24 cellular contexts compared by ENCODE assay signal in the genomic region with DNA sequence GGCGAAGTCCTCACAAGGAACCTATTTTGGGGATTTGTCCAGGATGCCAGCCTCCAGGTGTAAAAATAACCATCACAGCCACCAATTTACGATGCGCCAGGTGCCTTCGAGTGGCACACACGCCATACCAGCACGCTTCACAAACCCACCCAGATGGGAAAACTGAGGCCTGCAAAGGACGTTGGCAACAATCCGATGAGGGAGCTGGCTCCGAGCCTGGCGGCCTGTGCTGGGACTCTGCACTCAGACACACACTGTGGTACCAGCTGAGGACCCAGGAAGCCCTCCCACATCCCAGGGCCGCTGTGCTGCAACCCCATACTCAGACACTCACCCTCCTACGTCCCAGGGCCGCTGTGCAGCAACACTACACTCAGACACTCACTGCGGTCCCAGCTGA.
"Had no signal": no experiment of that assay in that cellular context is flagged by ENCODE, and none has a peak within 500 bp of the region (broad histone marks: within the 10 kb centered on the region; RNA-seq: fewer than 3 reads in every experiment).

No MANE protein-coding gene starts in this region.

- H3K27ac Mint-ChIP-seq: activated T-cell treated with anti-CD3 and anti-CD28 coated beads, Interleukin-2, amount 50 U/mL, for 72 hours; dendritic cell treated with granulocyte-macrophage colony-stimulating factor and Interleukin-4, amounts not matched to agents 40 ng/mL and 50 ng/mL, for 4 days; neural progenitor cell; T-helper 1 cell treated with Interleukin-12 subunit alpha and Interleukin-12 subunit beta and Interleukin-4 antibody, amounts not matched to agents 30 μg/mL and 1 μg/mL, for 36 hours; WTC11 had no signal

- H3K4me3 Mint-ChIP-seq: activated T-cell treated with anti-CD3 and anti-CD28 coated beads, Interleukin-2, amount 50 U/mL, for 72 hours; dendritic cell treated with granulocyte-macrophage colony-stimulating factor and Interleukin-4, amounts not matched to agents 40 ng/mL and 50 ng/mL, for 4 days; immature natural killer cell; naive B cell; neural progenitor cell; T-helper 1 cell treated with Interleukin-12 subunit alpha and Interleukin-12 subunit beta and Interleukin-4 antibody, amounts not matched to agents 30 μg/mL and 1 μg/mL, for 36 hours; WTC11 had no signal

- H3K9ac ChIP-seq: neural progenitor cell had no signal

- H3K4me2 ChIP-seq: hepatocyte, neural progenitor cell, smooth muscle cell had no signal

- H3K36me3 Mint-ChIP-seq: WTC11 had no signal

- H2AFZ ChIP-seq: hepatocyte, neural progenitor cell had no signal

- ATAC-seq: activated T-cell treated with anti-CD3 and anti-CD28 coated beads, Interleukin-2, amount 50 U/mL, for 72 hours; left lobe of liver; lower lobe of right lung; sciatic nerve; WTC11 had no signal

- H3K4me3 ChIP-seq: hepatocyte, lower lobe of right lung, neural progenitor cell, smooth muscle cell, tibial artery had no signal

- H3K27me3 ChIP-seq: hepatocyte, neural progenitor cell, tibial artery had no signal

- H3K27me3 Mint-ChIP-seq: dendritic cell treated with granulocyte-macrophage colony-stimulating factor and Interleukin-4, amounts not matched to agents 40 ng/mL and 50 ng/mL, for 4 days; naive B cell had no signal

- H3K36me3 ChIP-seq: neural progenitor cell had no signal

- DNase-seq: activated CD8-positive, alpha-beta memory T cell treated with anti-CD3 and anti-CD28 coated beads, Interleukin-2, amount 50 U/mL, for 48 hours; activated gamma-delta T cell; activated naive CD4-positive, alpha-beta T cell treated with anti-CD3 and anti-CD28 coated beads, Interleukin-2, amount 50 U/mL, for 16 hours; activated T-cell treated with anti-CD3 and anti-CD28 coated beads, Interleukin-2, amount 50 U/mL, for 72 hours; effector CD8-positive, alpha-beta T cell; erythroblast; glutamatergic neuron; immature natural killer cell; lower lobe of right lung; mesendoderm; naive B cell; stimulated activated CD4-positive, alpha-beta T cell treated with anti-CD3 and anti-CD28 coated beads, Interleukin-15, amount 100 ng/mL, for 24 hours; stimulated activated CD4-positive, alpha-beta T cell treated with anti-CD3 and anti-CD28 coated beads, Interleukin-2, amount 100 ng/mL, for 48 hours; stimulated activated naive CD4-positive, alpha-beta T cell treated with Interleukin-2 at 50 U/mL for 16 hours; T1000; tibial artery had no signal

- H3K27ac ChIP-seq: hepatocyte, lower lobe of right lung, neural progenitor cell, tibial artery had no signal

- H3K9me3 Mint-ChIP-seq: activated T-cell treated with anti-CD3 and anti-CD28 coated beads, Interleukin-2, amount 50 U/mL, for 72 hours; dendritic cell treated with granulocyte-macrophage colony-stimulating factor and Interleukin-4, amounts not matched to agents 40 ng/mL and 50 ng/mL, for 4 days; naive B cell; T-helper 1 cell treated with Interleukin-12 subunit alpha and Interleukin-12 subunit beta and Interleukin-4 antibody, amounts not matched to agents 30 μg/mL and 1 μg/mL, for 36 hours; WTC11 had no signal

- H3K79me2 ChIP-seq: hepatocyte had no signal

- H3K9me3 ChIP-seq: lower lobe of right lung, tibial artery had no signal
